ENCODE assay signal across 8 cellular contexts in the genomic region with DNA sequence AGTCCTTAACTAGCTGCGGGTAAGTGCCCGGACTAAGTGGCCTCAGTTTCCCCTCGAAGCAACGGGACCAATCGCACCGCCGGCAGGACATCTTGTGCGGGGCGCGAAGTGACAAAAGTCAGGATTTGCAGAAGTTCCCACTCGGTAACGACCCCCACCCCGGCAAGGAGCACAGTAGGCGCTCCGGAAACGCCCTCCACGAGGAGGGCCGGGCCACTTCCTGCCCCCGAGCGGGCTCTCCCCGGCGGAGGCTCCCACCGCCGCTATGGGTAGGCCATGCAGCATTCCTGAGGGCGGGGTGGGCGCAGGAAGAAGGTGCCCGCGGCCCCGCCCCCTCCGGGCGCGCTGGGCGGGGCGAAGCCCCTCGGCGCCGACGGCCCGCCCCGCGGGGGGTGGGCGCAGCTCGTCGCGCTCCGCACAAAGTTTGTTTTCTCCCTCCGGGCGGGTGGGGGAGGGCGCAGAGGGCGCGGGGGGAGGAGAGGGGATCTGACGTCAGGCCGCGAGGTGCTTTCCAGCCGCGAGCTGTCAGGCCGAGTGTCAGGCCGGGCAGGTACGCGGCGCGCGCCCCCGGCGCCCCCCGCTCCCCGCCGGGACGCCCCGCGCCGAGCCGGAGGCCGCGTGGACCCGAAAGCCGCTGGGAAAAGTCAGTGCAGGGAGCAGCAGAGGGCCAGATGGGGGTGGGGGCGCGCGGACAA. TPM values are rescaled to one million over a fixed set of nuclear protein-coding genes. Genes with fewer than 3 reads are reported as not detected.
A peak's percentile ranks its signal among the peaks of the same experiment; 100 is the strongest.
DNase-seq lines count a peak whose midpoint lies in the region; ATAC-seq and TF ChIP-seq lines count a peak whose summit lies in the region.

TGIF2 (plus strand) TSS at position 495 of the 695 bp plus-strand sequence. CDS start 5,178 bp downstream, outside the sequence.

- DNase-seq in GF-D8 (lab: John Stamatoyannopoulos, UW) (peak; percentile 78), GM23338 (ENCODE audit: low spot score) (peak; percentile 97), amygdala (lab: John Stamatoyannopoulos, UW) (peak in 29 of 56 donors; percentile 6 to 58 (median 29)), left ventricle myocardium superior (peak; percentile 90), retina (peak; percentile 81), DMS153 treated with DMSO at 0.1 percent for 48 hours (lab: John Stamatoyannopoulos, UW; ENCODE audit: unreplicated experiment) (no peak)

- H3K9me2 ChIP-seq in GM23338 (ENCODE audit: insufficient read depth) = no peaks in the 10 kb centered on the region
- no peaks in the 10 kb centered on the region for H3K9me2 ChIP-seq in Loucy (replicated peaks; ENCODE audit: low read depth, low read length)

- H3K27me3 ChIP-seq in GM23338 (ENCODE audit: insufficient read depth) (no peaks in the 10 kb centered on the region), Loucy (ENCODE audit: insufficient read depth, low read length, poor library complexity, severe bottlenecking) (peaks cover 6% of the 10 kb centered on the region)

- peak within 1 kb of the TSS; percentile 94 for H3K4me3 Mint-ChIP-seq in GM23338

- no peaks in the 10 kb centered on the region for H3K9me3 Mint-ChIP-seq in GM23338

- no peaks in the 10 kb centered on the region for H3K36me3 ChIP-seq in GM23338 (ENCODE audit: insufficient read depth)
- peaks cover under 1% of the 10 kb centered on the region; the same call in 1 of the 2 replicates for H3K36me3 ChIP-seq in Loucy (ENCODE audit: insufficient read depth, low read length)

- H3K4me2 ChIP-seq in GM23338 (peak within 1 kb of the TSS; percentile 96), Loucy (ENCODE audit: low read depth, low read length, poor library complexity, severe bottlenecking) (peak within 1 kb of the TSS; percentile 89)

- H3K4me1 ChIP-seq in GM23338 (ENCODE audit: insufficient read depth) = peaks cover 38% of the 10 kb centered on the region
- peaks cover 38% of the 10 kb centered on the region for H3K4me1 ChIP-seq in Loucy (ENCODE audit: insufficient read depth, low read length, poor library complexity, severe bottlenecking)

- peak within 1 kb of the TSS; percentile 98 for H3K27ac ChIP-seq in GM23338 (ENCODE audit: low read depth)

- H3K27ac Mint-ChIP-seq in GM23338 = peak within 1 kb of the TSS; percentile 98

- no peaks in the 10 kb centered on the region for H3K9me3 ChIP-seq in Loucy (ENCODE audit: insufficient read depth, low read depth, low read length)

- intact Hi-C loops in T-helper 2 cell treated with Interferon-gamma antibody and Interleukin-4, amounts not matched to agents 100 ng/mL and 5 ng/mL, for 36 hours (cut with micrococcal nuclease) = loop anchor here (1.0 to 10.0 kb wide), 3 partner anchors 32 to 106 kb away; partner anchors contain the start of genes RAB5IF and SLA2
- intact Hi-C loops in left ventricle myocardium superior (cut with micrococcal nuclease) = no loop called here

- H4K20me1 ChIP-seq in GM23338 (replicated peaks; ENCODE audit: insufficient read depth) (peaks cover 14% of the 10 kb centered on the region), Loucy (ENCODE audit: insufficient read depth, low read length, poor library complexity, severe bottlenecking) (peaks cover 27% of the 10 kb centered on the region)

- H3F3A ChIP-seq in GM23338 (replicated peaks; ENCODE audit: low read depth) = peaks cover 6% of the 10 kb centered on the region; the same call in 1 of the 2 replicates
- H3F3A ChIP-seq in Loucy (ENCODE audit: low read depth) = peaks cover 18% of the 10 kb centered on the region

- H3K4me3 ChIP-seq in GM23338 = peak within 1 kb of the TSS; percentile 92
- H3K4me3 ChIP-seq in Loucy (ENCODE audit: low read length, poor library complexity, severe bottlenecking) = peak within 1 kb of the TSS; percentile 99

- peak; percentile 56 for ATAC-seq in GM23338
- ATAC-seq in left ventricle myocardium superior = peak; percentile 89

- H2AFZ ChIP-seq in GM23338 (no peak within 1 kb of the TSS; the same call in 1 of the 2 replicates), Loucy (ENCODE audit: low read length) (peak within 1 kb of the TSS; percentile 81)

- H3K36me3 Mint-ChIP-seq in GM23338 (ENCODE audit: low read depth) = peaks cover 21% of the 10 kb centered on the region

- no peak for TF ChIP-seq CTCF in GM23338 (conservative IDR thresholded peaks at IDR 0.05; ENCODE audit: low read depth in 2 of 2)
- TF ChIP-seq CTCF in Loucy (conservative IDR thresholded peaks at IDR 0.05; ENCODE audit: low read length) = no peak

- peaks cover 58% of the 10 kb centered on the region for H3K79me2 ChIP-seq in GM23338 (replicated peaks; ENCODE audit: insufficient read depth)
- peaks cover 46% of the 10 kb centered on the region for H3K79me2 ChIP-seq in Loucy (ENCODE audit: insufficient read depth, low read length)

- H3K27me3 Mint-ChIP-seq in GM23338 (ENCODE audit: insufficient read depth, low read depth, poor library complexity) = peaks cover 29% of the 10 kb centered on the region

- peak within 1 kb of the TSS; percentile 100 for H3K9ac ChIP-seq in Loucy (ENCODE audit: low read depth, low read length, poor library complexity, severe bottlenecking)

- H3K4me1 Mint-ChIP-seq in GM23338 = peaks cover 50% of the 10 kb centered on the region

TF ChIP-seq in GM23338, 12 proteins besides CTCF, POLR2A, EP300 and RAD21 (continues in another document):
- TF ChIP-seq, protein P1, sequence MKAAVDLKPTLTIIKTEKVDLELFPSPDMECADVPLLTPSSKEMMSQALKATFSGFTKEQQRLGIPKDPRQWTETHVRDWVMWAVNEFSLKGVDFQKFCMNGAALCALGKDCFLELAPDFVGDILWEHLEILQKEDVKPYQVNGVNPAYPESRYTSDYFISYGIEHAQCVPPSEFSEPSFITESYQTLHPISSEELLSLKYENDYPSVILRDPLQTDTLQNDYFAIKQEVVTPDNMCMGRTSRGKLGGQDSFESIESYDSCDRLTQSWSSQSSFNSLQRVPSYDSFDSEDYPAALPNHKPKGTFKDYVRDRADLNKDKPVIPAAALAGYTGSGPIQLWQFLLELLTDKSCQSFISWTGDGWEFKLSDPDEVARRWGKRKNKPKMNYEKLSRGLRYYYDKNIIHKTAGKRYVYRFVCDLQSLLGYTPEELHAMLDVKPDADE (IDR thresholded peaks at IDR 0.05) = peak; percentile 69; the same call in 1 of the 2 replicates
- no peak for TF ChIP-seq EZH2phosphoT487 (IDR thresholded peaks at IDR 0.05; ENCODE audit: unreplicated experiment)
- TF ChIP-seq ZNF462 (CRISPR knock-in tag; IDR thresholded peaks at IDR 0.05) = no peak

RNA-seq across cellular contexts. Expression of gene TGIF2, which starts in this region (rescaled TPM):
- total RNA-seq in GM23338 (2014; rRNA removed; shearing (Covaris generic)) = 59.8 and 63.2 TPM in 2 replicates
- polyA plus RNA-seq in GM23338 (2016; fragmentation: Nextera tagmentation; extraction: Ambion mirVana) = 44.8 and 47.6 TPM in 2 replicates
- 30.5 and 33.0 TPM in 2 replicates for total RNA-seq in T-helper 2 cell treated with Interferon-gamma antibody and Interleukin-4, amounts not matched to agents 100 ng/mL and 5 ng/mL, for 36 hours
- 7.6 TPM for total RNA-seq in left ventricle myocardium superior
